Comparison of ENCODE assay signal across 8 cellular contexts in the genomic region with DNA sequence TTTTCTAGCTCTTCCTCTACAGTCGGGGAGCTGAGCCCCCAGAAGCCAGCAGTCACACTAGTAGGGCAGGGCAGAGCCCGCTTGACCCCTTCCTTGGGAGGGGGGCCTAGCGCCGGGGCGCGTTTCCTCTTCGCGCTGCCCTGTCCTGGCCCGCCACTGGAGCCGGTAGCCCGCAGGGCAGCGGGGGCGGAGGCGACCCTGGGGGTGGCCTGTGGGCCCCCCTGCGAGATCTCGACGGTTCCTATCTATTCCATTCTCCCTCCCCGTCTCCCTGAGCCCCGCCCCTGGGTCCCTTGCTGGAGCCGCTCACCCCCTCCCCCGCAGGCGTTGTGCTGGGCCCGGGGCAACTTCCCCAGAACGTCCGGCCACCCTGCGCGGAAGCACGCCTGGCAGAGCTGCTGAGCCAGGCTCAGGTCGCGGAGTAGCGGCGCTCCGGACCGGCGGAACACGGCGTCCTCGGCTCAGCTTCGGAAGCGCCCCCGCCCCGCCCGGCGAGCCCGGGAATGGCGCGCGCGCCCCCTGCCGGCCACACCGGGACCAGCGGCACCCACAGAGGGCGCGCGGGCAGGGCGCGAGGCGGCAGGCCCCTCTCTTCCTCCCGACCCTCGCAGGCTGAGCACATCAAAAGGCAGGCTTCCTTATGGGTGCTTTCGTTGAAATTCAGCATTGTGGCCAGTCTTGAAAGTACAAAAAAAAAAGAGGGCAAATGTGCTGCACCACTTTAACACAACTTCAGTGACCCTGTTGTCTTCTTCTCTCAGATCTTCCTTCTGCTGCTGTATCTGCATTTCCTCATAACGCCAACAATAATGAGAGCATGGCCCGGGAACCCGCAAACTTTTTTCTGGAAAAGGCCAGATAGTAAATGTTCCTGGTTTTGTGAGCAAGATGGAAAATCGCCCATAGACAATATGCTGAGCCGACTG.
A peak's percentile ranks its signal among the peaks of the same experiment; 100 is the strongest.
DNase-seq lines count a peak whose midpoint lies in the region; ATAC-seq, FAIRE-seq and TF ChIP-seq lines count a peak whose summit lies in the region.

No MANE protein-coding gene starts in this region.

- H3K79me2 ChIP-seq in GM23338 (replicated peaks; ENCODE audit: insufficient read depth), result no peaks in the 10 kb centered on the region

- no peaks in the 10 kb centered on the region for H3K9me2 ChIP-seq in GM23338 (ENCODE audit: insufficient read depth)

- H3K36me3 Mint-ChIP-seq in GM23338 (ENCODE audit: low read depth), result no peaks in the 10 kb centered on the region

- H3K4me3 ChIP-seq in GM23338 (peak overlapping the region; percentile 71), kidney (ENCODE audit: low read length in 2 of 2) (peak overlapping the region; percentile 60 to 66)

- DNase-seq in GM10266 (ENCODE audit: extremely low spot score) (peak; percentile 85), GM23338 (ENCODE audit: low spot score) (peak; percentile 90), T-helper 9 cell (peak; percentile 3), cerebellar cortex (ENCODE audit: low spot score) (peak; percentile 66), kidney (peak; percentile 96), AML-193 (lab: John Stamatoyannopoulos, UW) (no peak)
- DNase-seq in stimulated activated CD4-positive, alpha-beta T cell treated with anti-CD3 and anti-CD28 coated beads, Interleukin-12 subunit alpha, Interleukin-12 subunit beta, amount 100 ng/mL, for 4 hours, result peak; percentile 45

- peak overlapping the region; percentile 80 for H3K4me3 Mint-ChIP-seq in GM23338

- peaks cover 13% of the 10 kb centered on the region for H3K27me3 ChIP-seq in GM23338 (ENCODE audit: insufficient read depth)

- intact Hi-C loops in kidney (cut with DNase I), result no loop called here

- no peaks in the 10 kb centered on the region for H3F3A ChIP-seq in GM23338 (replicated peaks; ENCODE audit: low read depth)

- H3K36me3 ChIP-seq in GM23338 (ENCODE audit: insufficient read depth) (no peaks in the 10 kb centered on the region; the same call in 1 of the 2 replicates), kidney (ENCODE audit: control insufficient read depth in 1 of 2, insufficient read depth in 2 of 2, low read length in 2 of 2) (no peaks in the 10 kb centered on the region)

- peaks cover 3% of the 10 kb centered on the region; the same call in 1 of the 2 replicates for H3K4me1 ChIP-seq in GM23338 (ENCODE audit: insufficient read depth)
- peaks cover 4 to 11% of the 10 kb centered on the region in 2 donors for H3K4me1 ChIP-seq in kidney (ENCODE audit: control insufficient read depth in 1 of 2, insufficient read depth in 1 of 2, low read depth in 1 of 2, low read length in 2 of 2)

- peaks cover 16% of the 10 kb centered on the region for H3K27me3 Mint-ChIP-seq in GM23338 (ENCODE audit: insufficient read depth, low read depth, poor library complexity)

- peaks cover 0 to 3% of the 10 kb centered on the region in 2 donors for H3K9me3 ChIP-seq in kidney (ENCODE audit: control insufficient read depth in 1 of 2, low read length in 2 of 2)

- FAIRE-seq in kidney (lab: Jason Lieb, UNC), result no peak

- peak overlapping the region; percentile 58 to 65 for H3K9ac ChIP-seq in kidney (ENCODE audit: low read length in 2 of 2)

- no peaks in the 10 kb centered on the region for H4K20me1 ChIP-seq in GM23338 (replicated peaks; ENCODE audit: insufficient read depth)

- H3K27ac ChIP-seq in GM23338 (ENCODE audit: low read depth) (no peak overlapping the region), kidney (ENCODE audit: low read depth in 2 of 2, low read length in 2 of 2) (peak overlapping the region; percentile 54 to 79)

- peak overlapping the region; percentile 92 for H3K4me2 ChIP-seq in GM23338

- H3K4me1 Mint-ChIP-seq in GM23338, result peaks cover 8% of the 10 kb centered on the region

- ATAC-seq in GM23338, result peak; percentile 97

- peak overlapping the region; percentile 99 for H2AFZ ChIP-seq in GM23338

- TF ChIP-seq CTCF in GM10266 (IDR thresholded peaks at IDR 0.05; ENCODE audit: control insufficient read depth, insufficient read depth, low read depth, missing control alignments), result peak; percentile 95
- peak; percentile 70 to 82 for TF ChIP-seq CTCF in GM23338 (conservative IDR thresholded peaks at IDR 0.05; ENCODE audit: low read depth in 2 of 2)
- TF ChIP-seq CTCF in LNCAP (IDR thresholded peaks at IDR 0.05), result peak; percentile 98
- TF ChIP-seq CTCF in kidney (IDR thresholded peaks at IDR 0.05; ENCODE audit: borderline replicate concordance, extremely low read depth, insufficient read depth), result peak; percentile 84

- no peak overlapping the region; the same call in 1 of the 2 replicates for H3K27ac Mint-ChIP-seq in GM23338

- H3K9me3 Mint-ChIP-seq in GM23338, result peaks cover 13% of the 10 kb centered on the region; the same call in 2 of the 3 replicates

TF ChIP-seq in GM23338, 12 proteins besides CTCF, POLR2A, EP300 and RAD21 (continues in another document):
- TF ChIP-seq, protein P1, sequence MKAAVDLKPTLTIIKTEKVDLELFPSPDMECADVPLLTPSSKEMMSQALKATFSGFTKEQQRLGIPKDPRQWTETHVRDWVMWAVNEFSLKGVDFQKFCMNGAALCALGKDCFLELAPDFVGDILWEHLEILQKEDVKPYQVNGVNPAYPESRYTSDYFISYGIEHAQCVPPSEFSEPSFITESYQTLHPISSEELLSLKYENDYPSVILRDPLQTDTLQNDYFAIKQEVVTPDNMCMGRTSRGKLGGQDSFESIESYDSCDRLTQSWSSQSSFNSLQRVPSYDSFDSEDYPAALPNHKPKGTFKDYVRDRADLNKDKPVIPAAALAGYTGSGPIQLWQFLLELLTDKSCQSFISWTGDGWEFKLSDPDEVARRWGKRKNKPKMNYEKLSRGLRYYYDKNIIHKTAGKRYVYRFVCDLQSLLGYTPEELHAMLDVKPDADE (IDR thresholded peaks at IDR 0.05), result no peak
- TF ChIP-seq, protein P2, sequence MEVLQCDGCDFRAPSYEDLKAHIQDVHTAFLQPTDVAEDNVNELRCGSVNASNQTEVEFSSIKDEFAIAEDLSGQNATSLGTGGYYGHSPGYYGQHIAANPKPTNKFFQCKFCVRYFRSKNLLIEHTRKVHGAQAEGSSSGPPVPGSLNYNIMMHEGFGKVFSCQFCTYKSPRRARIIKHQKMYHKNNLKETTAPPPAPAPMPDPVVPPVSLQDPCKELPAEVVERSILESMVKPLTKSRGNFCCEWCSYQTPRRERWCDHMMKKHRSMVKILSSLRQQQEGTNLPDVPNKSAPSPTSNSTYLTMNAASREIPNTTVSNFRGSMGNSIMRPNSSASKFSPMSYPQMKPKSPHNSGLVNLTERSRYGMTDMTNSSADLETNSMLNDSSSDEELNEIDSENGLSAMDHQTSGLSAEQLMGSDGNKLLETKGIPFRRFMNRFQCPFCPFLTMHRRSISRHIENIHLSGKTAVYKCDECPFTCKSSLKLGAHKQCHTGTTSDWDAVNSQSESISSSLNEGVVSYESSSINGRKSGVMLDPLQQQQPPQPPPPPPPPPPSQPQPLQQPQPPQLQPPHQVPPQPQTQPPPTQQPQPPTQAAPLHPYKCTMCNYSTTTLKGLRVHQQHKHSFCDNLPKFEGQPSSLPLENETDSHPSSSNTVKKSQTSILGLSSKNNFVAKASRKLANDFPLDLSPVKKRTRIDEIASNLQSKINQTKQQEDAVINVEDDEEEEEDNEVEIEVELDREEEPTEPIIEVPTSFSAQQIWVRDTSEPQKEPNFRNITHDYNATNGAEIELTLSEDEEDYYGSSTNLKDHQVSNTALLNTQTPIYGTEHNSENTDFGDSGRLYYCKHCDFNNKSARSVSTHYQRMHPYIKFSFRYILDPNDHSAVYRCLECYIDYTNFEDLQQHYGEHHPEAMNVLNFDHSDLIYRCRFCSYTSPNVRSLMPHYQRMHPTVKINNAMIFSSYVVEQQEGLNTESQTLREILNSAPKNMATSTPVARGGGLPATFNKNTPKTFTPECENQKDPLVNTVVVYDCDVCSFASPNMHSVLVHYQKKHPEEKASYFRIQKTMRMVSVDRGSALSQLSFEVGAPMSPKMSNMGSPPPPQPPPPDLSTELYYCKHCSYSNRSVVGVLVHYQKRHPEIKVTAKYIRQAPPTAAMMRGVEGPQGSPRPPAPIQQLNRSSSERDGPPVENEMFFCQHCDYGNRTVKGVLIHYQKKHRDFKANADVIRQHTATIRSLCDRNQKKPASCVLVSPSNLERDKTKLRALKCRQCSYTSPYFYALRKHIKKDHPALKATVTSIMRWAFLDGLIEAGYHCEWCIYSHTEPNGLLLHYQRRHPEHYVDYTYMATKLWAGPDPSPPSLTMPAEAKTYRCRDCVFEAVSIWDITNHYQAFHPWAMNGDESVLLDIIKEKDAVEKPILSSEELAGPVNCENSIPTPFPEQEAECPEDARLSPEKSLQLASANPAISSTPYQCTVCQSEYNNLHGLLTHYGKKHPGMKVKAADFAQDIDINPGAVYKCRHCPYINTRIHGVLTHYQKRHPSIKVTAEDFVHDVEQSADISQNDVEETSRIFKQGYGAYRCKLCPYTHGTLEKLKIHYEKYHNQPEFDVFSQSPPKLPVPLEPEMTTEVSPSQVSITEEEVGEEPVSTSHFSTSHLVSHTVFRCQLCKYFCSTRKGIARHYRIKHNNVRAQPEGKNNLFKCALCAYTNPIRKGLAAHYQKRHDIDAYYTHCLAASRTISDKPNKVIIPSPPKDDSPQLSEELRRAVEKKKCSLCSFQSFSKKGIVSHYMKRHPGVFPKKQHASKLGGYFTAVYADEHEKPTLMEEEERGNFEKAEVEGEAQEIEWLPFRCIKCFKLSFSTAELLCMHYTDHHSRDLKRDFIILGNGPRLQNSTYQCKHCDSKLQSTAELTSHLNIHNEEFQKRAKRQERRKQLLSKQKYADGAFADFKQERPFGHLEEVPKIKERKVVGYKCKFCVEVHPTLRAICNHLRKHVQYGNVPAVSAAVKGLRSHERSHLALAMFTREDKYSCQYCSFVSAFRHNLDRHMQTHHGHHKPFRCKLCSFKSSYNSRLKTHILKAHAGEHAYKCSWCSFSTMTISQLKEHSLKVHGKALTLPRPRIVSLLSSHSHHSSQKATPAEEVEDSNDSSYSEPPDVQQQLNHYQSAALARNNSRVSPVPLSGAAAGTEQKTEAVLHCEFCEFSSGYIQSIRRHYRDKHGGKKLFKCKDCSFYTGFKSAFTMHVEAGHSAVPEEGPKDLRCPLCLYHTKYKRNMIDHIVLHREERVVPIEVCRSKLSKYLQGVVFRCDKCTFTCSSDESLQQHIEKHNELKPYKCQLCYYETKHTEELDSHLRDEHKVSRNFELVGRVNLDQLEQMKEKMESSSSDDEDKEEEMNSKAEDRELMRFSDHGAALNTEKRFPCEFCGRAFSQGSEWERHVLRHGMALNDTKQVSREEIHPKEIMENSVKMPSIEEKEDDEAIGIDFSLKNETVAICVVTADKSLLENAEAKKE (CRISPR knock-in tag; IDR thresholded peaks at IDR 0.05), result no peak

Comparison
In these comparisons a context has a peak if more than half of its experiments do, and no peak if none do; other contexts are left out.
1. DNase-seq: peak in GM10266 (single experiment), GM23338 (single experiment), T-helper 9 cell (single experiment), cerebellar cortex (single experiment), kidney (single experiment) and stimulated activated CD4-positive, alpha-beta T cell treated with anti-CD3 and anti-CD28 coated beads, Interleukin-12 subunit alpha, Interleukin-12 subunit beta, amount 100 ng/mL, for 4 hours (single experiment); none in AML-193 (0 of 2).
2. Peak in every context shown above with its lines, with median percentiles within 50 percentile points of each other: CTCF ChIP-seq.